ENCODE assay signal across 8 cellular contexts in the genomic region with DNA sequence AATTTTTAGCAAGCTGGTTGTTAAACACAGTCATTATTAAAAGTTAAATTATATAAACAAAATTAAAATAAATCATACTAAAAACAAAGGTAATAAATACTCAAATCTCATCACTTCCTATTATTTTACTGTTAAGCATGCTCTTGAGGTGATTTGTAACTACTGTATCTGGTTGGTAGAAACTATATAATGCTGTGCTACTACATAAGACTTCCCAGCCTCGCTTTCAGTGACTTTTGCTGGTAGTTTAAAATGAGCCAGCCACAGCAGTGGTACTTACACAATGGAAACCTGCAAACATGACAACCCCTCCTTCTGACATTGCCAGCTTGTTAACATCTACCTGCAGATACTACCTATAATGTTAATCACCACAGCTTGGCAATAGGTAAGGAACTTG.
DNase-seq lines count a peak whose midpoint lies in the region; ATAC-seq and TF ChIP-seq lines count a peak whose summit lies in the region.

No MANE protein-coding gene starts in this region.

- H3K9ac ChIP-seq in adipocyte (ENCODE audit: low read length): no peak overlapping the region

- H3K9me3 Mint-ChIP-seq in glutamatergic neuron (ENCODE audit: unreplicated experiment): no peaks in the 10 kb centered on the region
- no peaks in the 10 kb centered on the region for H3K9me3 Mint-ChIP-seq in progenitor cell of endocrine pancreas (ENCODE audit: low read depth)

- H3K27ac Mint-ChIP-seq in glutamatergic neuron (ENCODE audit: unreplicated experiment): no peak overlapping the region
- H3K27ac Mint-ChIP-seq in progenitor cell of endocrine pancreas: no peak overlapping the region

- H3K4me1 ChIP-seq in adipocyte (ENCODE audit: control insufficient read depth, insufficient read depth, low read length): peaks cover 22% of the 10 kb centered on the region

- no peaks in the 10 kb centered on the region for H3K36me3 Mint-ChIP-seq in glutamatergic neuron (ENCODE audit: unreplicated experiment)
- no peaks in the 10 kb centered on the region for H3K36me3 Mint-ChIP-seq in progenitor cell of endocrine pancreas (ENCODE audit: insufficient read depth)

- no peak overlapping the region for H3K4me3 Mint-ChIP-seq in glutamatergic neuron (ENCODE audit: unreplicated experiment)
- no peak overlapping the region for H3K4me3 Mint-ChIP-seq in progenitor cell of endocrine pancreas (ENCODE audit: low read depth)

- H3K4me1 Mint-ChIP-seq in glutamatergic neuron (ENCODE audit: low read depth, unreplicated experiment) (no peaks in the 10 kb centered on the region), progenitor cell of endocrine pancreas (ENCODE audit: low read depth) (no peaks in the 10 kb centered on the region)

- H3K27me3 Mint-ChIP-seq in glutamatergic neuron (ENCODE audit: unreplicated experiment): peaks cover 2% of the 10 kb centered on the region
- H3K27me3 Mint-ChIP-seq in progenitor cell of endocrine pancreas: no peaks in the 10 kb centered on the region

- H3K27me3 ChIP-seq in adipocyte (replicated peaks; ENCODE audit: control insufficient read depth, insufficient read depth, low read length): no peaks in the 10 kb centered on the region

- H3K36me3 ChIP-seq in adipocyte (ENCODE audit: control insufficient read depth, insufficient read depth, low read length, severe bottlenecking): peaks cover 3% of the 10 kb centered on the region

- no peaks in the 10 kb centered on the region for H3K9me3 ChIP-seq in adipocyte (ENCODE audit: control insufficient read depth, low read length)

- no peak for TF ChIP-seq CTCF in glutamatergic neuron (IDR thresholded peaks at IDR 0.05; ENCODE audit: partially characterized antibody, unreplicated experiment)
- TF ChIP-seq CTCF in progenitor cell of endocrine pancreas (IDR thresholded peaks at IDR 0.05; ENCODE audit: unreplicated experiment): no peak

- ATAC-seq in GM18498 (IDR thresholded peaks at IDR 0.05; ENCODE audit: unreplicated experiment) (peak; percentile 62), GM21360 (IDR thresholded peaks at IDR 0.05; ENCODE audit: unreplicated experiment) (peak; percentile 41), HG03103 (IDR thresholded peaks at IDR 0.05; ENCODE audit: low read depth, unreplicated experiment) (peak; percentile 36)

- DNase-seq in adipocyte (ENCODE audit: low read depth) (no peak), glutamatergic neuron (no peak), progenitor cell of endocrine pancreas (ENCODE audit: low spot score, unreplicated experiment) (no peak), NCI-H446 treated with DMSO at 0.1 percent for 48 hours (lab: John Stamatoyannopoulos, UW) (no peak)
- DNase-seq in stimulated activated CD4-positive, alpha-beta T cell treated with anti-CD3 and anti-CD28 coated beads, Interleukin-12 subunit alpha, Interleukin-12 subunit beta, amount 100 ng/mL, for 4 hours: no peak

- H3K4me3 ChIP-seq in adipocyte (ENCODE audit: low read length): peak overlapping the region; percentile 77
